In genomic region chr17:45125509-45125908, GRCh38 we compare ENCODE assay signal across 2 cellular contexts.
A peak's percentile ranks its signal among the peaks of the same experiment; 100 is the strongest.
TF ChIP-seq lines count a peak whose summit lies in the region.

No MANE protein-coding gene starts in this region.

TF ChIP-seq in IMR-90, 13 proteins besides CTCF, POLR2A, EP300 and RAD21:
- no peak for TF ChIP-seq ELK1 (IDR thresholded peaks at IDR 0.05; ENCODE audit: borderline replicate concordance, low read depth, low read length)
- TF ChIP-seq BHLHE40 (IDR thresholded peaks at IDR 0.05; ENCODE audit: low read depth, low read length) = no peak
- TF ChIP-seq NFE2L2 (IDR thresholded peaks at IDR 0.05; ENCODE audit: low read depth, low read length) = no peak
- TF ChIP-seq SMC3 (IDR thresholded peaks at IDR 0.05; ENCODE audit: low read depth, low read length) = no peak
- no peak for TF ChIP-seq CEBPB (IDR thresholded peaks at IDR 0.05; ENCODE audit: low read depth, low read length)
- no peak for TF ChIP-seq RFX5 (IDR thresholded peaks at IDR 0.05; ENCODE audit: low read depth, low read length)

TF ChIP-seq in K562, 482 proteins besides CTCF, POLR2A, EP300 and RAD21:
- no peak for TF ChIP-seq MAFG (tag; conservative IDR thresholded peaks at IDR 0.05)
- peak; percentile 55; the same call in 1 of the 2 replicates for TF ChIP-seq SMARCA5 (IDR thresholded peaks at IDR 0.05)
- no peak for TF ChIP-seq TAF9B (IDR thresholded peaks at IDR 0.05; ENCODE audit: partially characterized antibody)
- TF ChIP-seq ZNF644 (tag; IDR thresholded peaks at IDR 0.05; ENCODE audit: low read depth) = no peak
- peak; percentile 10 to 27; a peak in 2 of 4 replicates for TF ChIP-seq KDM1A (IDR thresholded peaks at IDR 0.05)
- peak; percentile 72; the same call in 1 of the 2 replicates for TF ChIP-seq BCOR (IDR thresholded peaks at IDR 0.05)
- TF ChIP-seq PHF20 (IDR thresholded peaks at IDR 0.05; ENCODE audit: partially characterized antibody) = peak; percentile 16
- 0 out of 2 replicates have a peak, but pooled peaks have one; percentile 35 for TF ChIP-seq OTX1 (CRISPR knock-in tag; IDR thresholded peaks at IDR 0.05)
- TF ChIP-seq STAT5A (IDR thresholded peaks at IDR 0.05; ENCODE audit: borderline replicate concordance, low read length) = no peak
- TF ChIP-seq ZFX (CRISPR knock-in tag; IDR thresholded peaks at IDR 0.05) = 0 out of 2 replicates have a peak, but pooled peaks have one; percentile 3
- peak; percentile 92 for TF ChIP-seq ZNF146 (CRISPR knock-in tag; IDR thresholded peaks at IDR 0.05; ENCODE audit: unreplicated experiment)
- peak; percentile 77 for TF ChIP-seq RBM25 (IDR thresholded peaks at IDR 0.05; ENCODE audit: low read depth, low read length, severe bottlenecking)
